ENCODE assay signal across 8 cellular contexts in the genomic region with DNA sequence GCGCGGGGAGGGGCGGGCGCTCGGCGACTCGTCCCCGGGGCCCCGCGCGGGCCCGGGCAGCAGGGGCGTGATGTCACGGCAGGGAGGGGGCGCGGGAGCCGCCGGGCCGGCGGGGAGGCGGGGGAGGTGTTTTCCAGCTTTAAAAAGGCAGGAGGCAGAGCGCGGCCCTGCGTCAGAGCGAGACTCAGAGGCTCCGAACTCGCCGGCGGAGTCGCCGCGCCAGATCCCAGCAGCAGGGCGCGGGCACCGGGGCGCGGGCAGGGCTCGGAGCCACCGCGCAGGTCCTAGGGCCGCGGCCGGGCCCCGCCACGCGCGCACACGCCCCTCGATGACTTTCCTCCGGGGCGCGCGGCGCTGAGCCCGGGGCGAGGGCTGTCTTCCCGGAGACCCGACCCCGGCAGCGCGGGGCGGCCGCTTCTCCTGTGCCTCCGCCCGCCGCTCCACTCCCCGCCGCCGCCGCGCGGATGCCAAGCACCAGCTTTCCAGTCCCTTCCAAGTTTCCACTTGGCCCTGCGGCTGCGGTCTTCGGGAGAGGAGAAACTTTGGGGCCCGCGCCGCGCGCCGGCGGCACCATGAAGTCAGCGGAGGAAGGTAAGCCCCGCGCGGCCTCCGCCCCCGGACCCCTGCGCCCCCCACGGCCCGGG. TPM values are rescaled to one million over a fixed set of nuclear protein-coding genes. Genes with fewer than 3 reads are reported as not detected.
DNase-seq lines count a peak whose midpoint lies in the region; ATAC-seq, FAIRE-seq and TF ChIP-seq lines count a peak whose summit lies in the region.

A gene (plus strand): TSS at position 170 of the 644 bp plus-strand sequence. CDS start 295 bp downstream, at position 465.

- H3K4me2 ChIP-seq in K562 (ENCODE audit: insufficient read depth, low read length), result peak within 1 kb of the TSS; percentile 62

- H3K4me1 ChIP-seq in HUES6 (ENCODE audit: control insufficient read depth, insufficient read depth, low read length) (peaks cover 31% of the 10 kb centered on the region), K562 (replicated peaks in 1 of 2; ENCODE audit: control insufficient read depth in 2 of 2, insufficient read depth in 2 of 2, low read length in 2 of 2) (peaks cover 0 to 61% of the 10 kb centered on the region in 2 experiments; a peak in 2 of 5 replicates), iPS-20b (ENCODE audit: insufficient read depth, low read length) (0 out of 2 replicates have a peak, but pooled peaks cover 4% of the 10 kb centered on the region)

- POLR2A ChIA-PET in K562 (lab: Yijun Ruan, JAX), result interaction anchor here (0.6 to 1.2 kb wide), 2 partner anchors 10 to 43 kb away, joined by 3 to 4 read pairs; no protein-coding TSS in a partner anchor

- WGBS in K562 (ENCODE audit: insufficient coverage, low coverage, missing lambda C conversion rate), result 0% methylated on average over 7 of the region's 91 CpGs

- TF ChIP-seq POLR2A in K562 (conservative IDR thresholded peaks at IDR 0.05), result no peak

- peak within 1 kb of the TSS; percentile 82 for H2AFZ ChIP-seq in K562 (ENCODE audit: low read depth, low read length)

- H3K27me3 ChIP-seq in HUES6 (ENCODE audit: control insufficient read depth, insufficient read depth, low read length), result peaks cover 76% of the 10 kb centered on the region
- no peaks in the 10 kb centered on the region for H3K27me3 ChIP-seq in K562 (ENCODE audit: control insufficient read depth in 2 of 2, insufficient read depth in 2 of 2, low read length in 2 of 2)
- peaks cover 84% of the 10 kb centered on the region for H3K27me3 ChIP-seq in iPS-20b (ENCODE audit: insufficient read depth, low read length)

- TF ChIP-seq CTCF in K562 (IDR thresholded peaks at IDR 0.05 in 2 of 3, conservative IDR thresholded peaks at IDR 0.05 in 1 of 3; ENCODE audit: insufficient read depth in 2 of 3, low read depth in 1 of 3, low read length in 3 of 3), result no peak

- in situ Hi-C loops in K562 (cut with MboI), result no loop called here

- no peaks in the 10 kb centered on the region for H4K20me1 ChIP-seq in K562 (replicated peaks; ENCODE audit: control insufficient read depth, insufficient read depth, low read length)

- H3K9me3 ChIP-seq in HUES6 (ENCODE audit: control insufficient read depth, insufficient read depth, low read depth, low read length), result no peaks in the 10 kb centered on the region
- H3K9me3 ChIP-seq in K562 (replicated peaks; ENCODE audit: control insufficient read depth, insufficient read depth, low read depth, low read length), result no peaks in the 10 kb centered on the region
- H3K9me3 ChIP-seq in iPS-20b (ENCODE audit: insufficient read depth, low read depth, low read length), result no peaks in the 10 kb centered on the region; the same call in 1 of the 2 replicates

- FAIRE-seq in K562 (lab: Jason Lieb, UNC), result no peak

- H3K9ac ChIP-seq in HUES6 (ENCODE audit: low read length) (peak within 1 kb of the TSS; percentile 72), K562 (ENCODE audit: insufficient read depth in 1 of 2, low read depth in 2 of 2, low read length in 2 of 2) (peak within 1 kb of the TSS; percentile 53 to 87), iPS-20b (ENCODE audit: low read depth, low read length) (no peak within 1 kb of the TSS)

- H3K36me3 ChIP-seq in HUES6 (ENCODE audit: control insufficient read depth, insufficient read depth, low read length), result no peaks in the 10 kb centered on the region
- no peaks in the 10 kb centered on the region for H3K36me3 ChIP-seq in K562 (ENCODE audit: control insufficient read depth, insufficient read depth, low read length)
- H3K36me3 ChIP-seq in iPS-20b (ENCODE audit: insufficient read depth, low read depth, low read length), result no peaks in the 10 kb centered on the region

- H3K9me1 ChIP-seq in K562 (ENCODE audit: control insufficient read depth, insufficient read depth, low read length), result no peaks in the 10 kb centered on the region

- intact Hi-C loops in T-helper 2 cell treated with Interferon-gamma antibody and Interleukin-4, amounts not matched to agents 100 ng/mL and 5 ng/mL, for 36 hours (cut with micrococcal nuclease), result loop anchor here (5.0 to 10.0 kb wide), 3 partner anchors 329 to 591 kb away; a partner anchor contains a TSS
- intact Hi-C loops in K562 (cut with micrococcal nuclease), result loop anchor here (5.0 kb wide), 2 partner anchors 111 to 131 kb away; no protein-coding TSS in a partner anchor

- no peaks in the 10 kb centered on the region; the same call in 2 of the 3 replicates for H3K79me2 ChIP-seq in K562 (ENCODE audit: control insufficient read depth, insufficient read depth, low read length)

- TF ChIP-seq EP300 in K562 (IDR thresholded peaks at IDR 0.05; ENCODE audit: low read length), result no peak

- DNase-seq in DMS79 treated with DMSO at 0.1 percent for 48 hours (lab: John Stamatoyannopoulos, UW) (peak; percentile 58), K562 (ENCODE audit: extremely low read depth in 1 of 4, low spot score in 3 of 4) (peak; percentile 72 to 79 (median 77)), middle frontal gyrus (ENCODE audit: extremely low spot score, low spot score) (no peak)
- peak; percentile 78 to 87 (median 82) for DNase-seq in stimulated activated CD4-positive, alpha-beta T cell treated with anti-CD3 and anti-CD28 coated beads, Interleukin-12 subunit alpha, Interleukin-12 subunit beta, amount 100 ng/mL, for 48 hours (ENCODE audit: low read depth in 2 of 3, low spot score in 1 of 3)

- ATAC-seq in K562 (peak; percentile 45), HG02763 (IDR thresholded peaks at IDR 0.05; ENCODE audit: unreplicated experiment) (no peak)

- H3K27ac ChIP-seq in HUES6 (ENCODE audit: low read depth, low read length), result no peak within 1 kb of the TSS; the same call in 1 of the 2 replicates
- peak within 1 kb of the TSS; percentile 55; the same call in 1 of the 3 replicates for H3K27ac ChIP-seq in K562 (ENCODE audit: extremely low read depth, low read depth, low read length)
- H3K27ac ChIP-seq in iPS-20b (ENCODE audit: low read length), result no peak within 1 kb of the TSS

- no TSS peak for BruUV-seq in K562 (replicated peaks; lab: Mats Ljungman, UMichigan)

- TF ChIP-seq RAD21 in K562 (CRISPR knock-in tag; conservative IDR thresholded peaks at IDR 0.05 in 1 of 2, IDR thresholded peaks at IDR 0.05 in 1 of 2), result no peak

- H3K4me3 ChIP-seq in HUES6 (ENCODE audit: low read depth, low read length) (peak within 1 kb of the TSS; percentile 78), K562 (peak within 1 kb of the TSS; percentile 50), iPS-20b (ENCODE audit: low read length) (peak within 1 kb of the TSS; percentile 51; the same call in 1 of the 2 replicates)

- CTCF ChIA-PET in K562 (lab: Yijun Ruan, JAX; ENCODE audit: low intra/inter-chr PET ratio), result no interaction called here

TF ChIP-seq in K562, 482 proteins besides CTCF, POLR2A, EP300 and RAD21 (continues in another document):
- TF ChIP-seq ELF2 (CRISPR knock-in tag; IDR thresholded peaks at IDR 0.05) (no peak), ATF7 (IDR thresholded peaks at IDR 0.05) (peak; percentile 8; the same call in 1 of the 2 replicates), RFX1 (IDR thresholded peaks at IDR 0.05) (no peak), RBM25 (IDR thresholded peaks at IDR 0.05; ENCODE audit: low read depth, low read length, severe bottlenecking) (no peak), ARID2 (IDR thresholded peaks at IDR 0.05) (no peak), L3MBTL2 (IDR thresholded peaks at IDR 0.05) (no peak), TBP (optimal IDR thresholded peaks at IDR 0.05; ENCODE audit: low read depth, low read length) (peak; percentile 70)
- TF ChIP-seq, protein P1, sequence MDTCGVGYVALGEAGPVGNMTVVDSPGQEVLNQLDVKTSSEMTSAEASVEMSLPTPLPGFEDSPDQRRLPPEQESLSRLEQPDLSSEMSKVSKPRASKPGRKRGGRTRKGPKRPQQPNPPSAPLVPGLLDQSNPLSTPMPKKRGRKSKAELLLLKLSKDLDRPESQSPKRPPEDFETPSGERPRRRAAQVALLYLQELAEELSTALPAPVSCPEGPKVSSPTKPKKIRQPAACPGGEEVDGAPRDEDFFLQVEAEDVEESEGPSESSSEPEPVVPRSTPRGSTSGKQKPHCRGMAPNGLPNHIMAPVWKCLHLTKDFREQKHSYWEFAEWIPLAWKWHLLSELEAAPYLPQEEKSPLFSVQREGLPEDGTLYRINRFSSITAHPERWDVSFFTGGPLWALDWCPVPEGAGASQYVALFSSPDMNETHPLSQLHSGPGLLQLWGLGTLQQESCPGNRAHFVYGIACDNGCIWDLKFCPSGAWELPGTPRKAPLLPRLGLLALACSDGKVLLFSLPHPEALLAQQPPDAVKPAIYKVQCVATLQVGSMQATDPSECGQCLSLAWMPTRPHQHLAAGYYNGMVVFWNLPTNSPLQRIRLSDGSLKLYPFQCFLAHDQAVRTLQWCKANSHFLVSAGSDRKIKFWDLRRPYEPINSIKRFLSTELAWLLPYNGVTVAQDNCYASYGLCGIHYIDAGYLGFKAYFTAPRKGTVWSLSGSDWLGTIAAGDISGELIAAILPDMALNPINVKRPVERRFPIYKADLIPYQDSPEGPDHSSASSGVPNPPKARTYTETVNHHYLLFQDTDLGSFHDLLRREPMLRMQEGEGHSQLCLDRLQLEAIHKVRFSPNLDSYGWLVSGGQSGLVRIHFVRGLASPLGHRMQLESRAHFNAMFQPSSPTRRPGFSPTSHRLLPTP (IDR thresholded peaks at IDR 0.05; ENCODE audit: borderline replicate concordance, extremely low read depth, insufficient read length), result no peak

RNA-seq across cellular contexts. Expression of the gene that starts here (rescaled TPM):
- 37.9 and 39.7 TPM in 2 replicates for total RNA-seq in T-helper 2 cell treated with Interferon-gamma antibody and Interleukin-4, amounts not matched to agents 100 ng/mL and 5 ng/mL, for 36 hours
- total RNA-seq in K562 (2011; cell fraction: chromatin; rRNA removed; ENCODE audit: low replicate concordance), result 22.7 and 26.3 TPM in 2 replicates
- 11.4 and 14.5 TPM in 2 replicates for total RNA-seq in K562 (2011; cell fraction: nucleolus; rRNA removed)
- total RNA-seq in K562 (2011; cell fraction: nucleoplasm; rRNA removed), result 10.2 and 10.4 TPM in 2 replicates
- total RNA-seq in K562 (2014; rRNA removed) (2.5 and 5.3 TPM in 2 replicates), K562 (2014; rRNA removed; fragmentation: Illumina TruSeq; extraction: Trizol) (2.1 and 2.3 TPM in 2 replicates), K562 (2015; rRNA removed; fragmentation: Illumina TruSeq; extraction: Trizol) (2.2 and 2.8 TPM in 2 replicates), K562 (2021) (13.7 and 16.4 TPM in 2 replicates)
- polyA plus RNA-seq in K562 (2011; rRNA removed) (1.9 and 2.4 TPM in 2 replicates), K562 (2014; fragmentation: Illumina TruSeq; extraction: Trizol) (6.1 and 9.6 TPM in 2 replicates), K562 (2014; fragmentation: Nextera tagmentation; extraction: Ambion mirVana) (1 to 10 TPM; 1.1 to 1.2 TPM), K562 (2014; rRNA removed) (2.6 and 6.3 TPM in 2 replicates)
- polyA plus RNA-seq in K562 (2011; cell fraction: cytosol; rRNA removed), result 2.8 and 3.7 TPM in 2 replicates
- polyA plus RNA-seq in K562 (2011; cell fraction: nucleus; rRNA removed), result 6.6 and 10.1 TPM in 2 replicates
- 8.3 and 8.6 TPM in 2 replicates for polyA plus RNA-seq in K562 (2012)
- 2.5 and 4.0 TPM in 2 replicates for polyA minus RNA-seq in K562 (2011; rRNA and poly(A)+ RNA removed)
- 7.3 and 13.0 TPM in 2 replicates for polyA minus RNA-seq in K562 (2011; cell fraction: cytosol; rRNA and poly(A)+ RNA removed)
- polyA minus RNA-seq in K562 (2011; cell fraction: nucleus; rRNA and poly(A)+ RNA removed), result 6.7 and 6.9 TPM in 2 replicates
